ENCODE assay signal across 8 cellular contexts in genomic region chr7:143288836-143289235, GRCh38. TPM values are rescaled to one million over a fixed set of nuclear protein-coding genes. Genes with fewer than 3 reads are reported as not detected.
DNase-seq lines count a peak whose midpoint lies in the region; ATAC-seq and TF ChIP-seq lines count a peak whose summit lies in the region.

No MANE protein-coding gene starts in this region.

- CTCF ChIA-PET in WTC11 (lab: Charles Lee): interaction anchor here (1.1 to 1.2 kb wide), 5 partner anchors 14 to 81 kb away, joined by 3 read pairs; no protein-coding TSS in a partner anchor

- peak overlapping the region; percentile 98 for H3K4me3 Mint-ChIP-seq in WTC11
- H3K4me3 Mint-ChIP-seq in stimulated activated effector memory CD8-positive, alpha-beta T cell treated with anti-CD3 and anti-CD28 coated beads, Interleukin-12 subunit alpha, Interleukin-12 subunit beta, amount 100 ng/mL, for 72 hours: peak overlapping the region; percentile 92

- H3K36me3 Mint-ChIP-seq in WTC11: peaks cover 42% of the 10 kb centered on the region
- H3K36me3 Mint-ChIP-seq in stimulated activated effector memory CD8-positive, alpha-beta T cell treated with anti-CD3 and anti-CD28 coated beads, Interleukin-12 subunit alpha, Interleukin-12 subunit beta, amount 100 ng/mL, for 72 hours: peaks cover 64% of the 10 kb centered on the region

- H3K27ac Mint-ChIP-seq in WTC11: peak overlapping the region; percentile 87
- peak overlapping the region; percentile 94 for H3K27ac Mint-ChIP-seq in stimulated activated effector memory CD8-positive, alpha-beta T cell treated with anti-CD3 and anti-CD28 coated beads, Interleukin-12 subunit alpha, Interleukin-12 subunit beta, amount 100 ng/mL, for 72 hours

- POLR2A ChIA-PET in WTC11 (lab: Charles Lee): interaction anchor here (0.6 to 1.4 kb wide), 3 partner anchors 8 to 46 kb away, joined by 3 to 7 read pairs (median 6); partner anchors contain the start of gene GSTK1

- H3K4me3 ChIP-seq in iPS-11a (ENCODE audit: low read depth, low read length): peak overlapping the region; percentile 91

- peak; percentile 40 for DNase-seq in ACHN
- DNase-seq in WTC11 (ENCODE audit: low spot score): no peak
- no peak for DNase-seq in stimulated activated effector memory CD8-positive, alpha-beta T cell treated with anti-CD3 and anti-CD28 coated beads, Interleukin-12 subunit alpha, Interleukin-12 subunit beta, amount 100 ng/mL, for 72 hours (ENCODE audit: low spot score in 2 of 2)
- DNase-seq in Kasumi-1 (lab: John Stamatoyannopoulos, UW): no peak
- no peak for DNase-seq in SKM-1 (lab: John Stamatoyannopoulos, UW; ENCODE audit: unreplicated experiment)
- no peak for DNase-seq in activated gamma-delta T cell treated with Interleukin-2 at 50 U/mL for 16 hours

- H3K27me3 Mint-ChIP-seq in WTC11 (ENCODE audit: low read depth): peaks cover 38% of the 10 kb centered on the region

- ATAC-seq in GM19351 (IDR thresholded peaks at IDR 0.05; ENCODE audit: unreplicated experiment) (peak; percentile 0), WTC11 (no peak)
- no peak for ATAC-seq in stimulated activated effector memory CD8-positive, alpha-beta T cell treated with anti-CD3 and anti-CD28 coated beads, Interleukin-12 subunit alpha, Interleukin-12 subunit beta, amount 100 ng/mL, for 72 hours

- TF ChIP-seq CTCF in WTC11 (IDR thresholded peaks at IDR 0.05): no peak

- H3K9me3 Mint-ChIP-seq in WTC11: peaks cover 14% of the 10 kb centered on the region
- no peaks in the 10 kb centered on the region for H3K9me3 Mint-ChIP-seq in stimulated activated effector memory CD8-positive, alpha-beta T cell treated with anti-CD3 and anti-CD28 coated beads, Interleukin-12 subunit alpha, Interleukin-12 subunit beta, amount 100 ng/mL, for 72 hours

- H3K4me1 Mint-ChIP-seq in WTC11: peaks cover 36% of the 10 kb centered on the region
- peaks cover 54% of the 10 kb centered on the region for H3K4me1 Mint-ChIP-seq in stimulated activated effector memory CD8-positive, alpha-beta T cell treated with anti-CD3 and anti-CD28 coated beads, Interleukin-12 subunit alpha, Interleukin-12 subunit beta, amount 100 ng/mL, for 72 hours

- in situ Hi-C loops in ACHN (cut with HindIII; ENCODE audit: low pct_ligation_motif_present, low pct_unique_long_range_greater_than_20kb, low sequenced_read_pairs): no loop called here

TF ChIP-seq in WTC11, 78 proteins besides CTCF, POLR2A, EP300 and RAD21:
- TF ChIP-seq ZBTB21 (CRISPR knock-in tag; IDR thresholded peaks at IDR 0.05; ENCODE audit: borderline replicate concordance) (no peak), ELF4 (CRISPR knock-in tag; IDR thresholded peaks at IDR 0.05; ENCODE audit: low read depth) (no peak), GABPB1 (CRISPR knock-in tag; IDR thresholded peaks at IDR 0.05) (no peak), NR2C2 (CRISPR knock-in tag; IDR thresholded peaks at IDR 0.05) (no peak), ZNF423 (CRISPR knock-in tag; IDR thresholded peaks at IDR 0.05) (no peak), NR1H2 (CRISPR knock-in tag; IDR thresholded peaks at IDR 0.05) (no peak), TEAD4 (CRISPR knock-in tag; IDR thresholded peaks at IDR 0.05) (no peak), STAT6 (CRISPR knock-in tag; conservative IDR thresholded peaks at IDR 0.05; ENCODE audit: low read depth) (no peak), ETV6 (CRISPR knock-in tag; IDR thresholded peaks at IDR 0.05) (no peak), NR3C1 (CRISPR knock-in tag; conservative IDR thresholded peaks at IDR 0.05; ENCODE audit: low read depth) (no peak)
- TF ChIP-seq, protein P1, sequence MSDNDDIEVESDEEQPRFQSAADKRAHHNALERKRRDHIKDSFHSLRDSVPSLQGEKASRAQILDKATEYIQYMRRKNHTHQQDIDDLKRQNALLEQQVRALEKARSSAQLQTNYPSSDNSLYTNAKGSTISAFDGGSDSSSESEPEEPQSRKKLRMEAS (CRISPR knock-in tag; IDR thresholded peaks at IDR 0.05): no peak
- TF ChIP-seq, protein P2, sequence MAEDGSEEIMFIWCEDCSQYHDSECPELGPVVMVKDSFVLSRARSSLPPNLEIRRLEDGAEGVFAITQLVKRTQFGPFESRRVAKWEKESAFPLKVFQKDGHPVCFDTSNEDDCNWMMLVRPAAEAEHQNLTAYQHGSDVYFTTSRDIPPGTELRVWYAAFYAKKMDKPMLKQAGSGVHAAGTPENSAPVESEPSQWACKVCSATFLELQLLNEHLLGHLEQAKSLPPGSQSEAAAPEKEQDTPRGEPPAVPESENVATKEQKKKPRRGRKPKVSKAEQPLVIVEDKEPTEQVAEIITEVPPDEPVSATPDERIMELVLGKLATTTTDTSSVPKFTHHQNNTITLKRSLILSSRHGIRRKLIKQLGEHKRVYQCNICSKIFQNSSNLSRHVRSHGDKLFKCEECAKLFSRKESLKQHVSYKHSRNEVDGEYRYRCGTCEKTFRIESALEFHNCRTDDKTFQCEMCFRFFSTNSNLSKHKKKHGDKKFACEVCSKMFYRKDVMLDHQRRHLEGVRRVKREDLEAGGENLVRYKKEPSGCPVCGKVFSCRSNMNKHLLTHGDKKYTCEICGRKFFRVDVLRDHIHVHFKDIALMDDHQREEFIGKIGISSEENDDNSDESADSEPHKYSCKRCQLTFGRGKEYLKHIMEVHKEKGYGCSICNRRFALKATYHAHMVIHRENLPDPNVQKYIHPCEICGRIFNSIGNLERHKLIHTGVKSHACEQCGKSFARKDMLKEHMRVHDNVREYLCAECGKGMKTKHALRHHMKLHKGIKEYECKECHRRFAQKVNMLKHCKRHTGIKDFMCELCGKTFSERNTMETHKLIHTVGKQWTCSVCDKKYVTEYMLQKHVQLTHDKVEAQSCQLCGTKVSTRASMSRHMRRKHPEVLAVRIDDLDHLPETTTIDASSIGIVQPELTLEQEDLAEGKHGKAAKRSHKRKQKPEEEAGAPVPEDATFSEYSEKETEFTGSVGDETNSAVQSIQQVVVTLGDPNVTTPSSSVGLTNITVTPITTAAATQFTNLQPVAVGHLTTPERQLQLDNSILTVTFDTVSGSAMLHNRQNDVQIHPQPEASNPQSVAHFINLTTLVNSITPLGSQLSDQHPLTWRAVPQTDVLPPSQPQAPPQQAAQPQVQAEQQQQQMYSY (CRISPR knock-in tag; IDR thresholded peaks at IDR 0.05): no peak

RNA-seq across cellular contexts. Expression of gene CASP2, which starts 0.7 kb away (rescaled TPM):
- total RNA-seq in WTC11 (2021): 35.1 to 35.5 TPM (median 35.4 TPM) in 3 replicates

RNA-seq across cellular contexts. Expression of gene TMEM139, which starts 4.1 kb away (rescaled TPM):
- 1.5 to 2.0 TPM (median 1.9 TPM) in 3 replicates for total RNA-seq in WTC11 (2021)

RNA-seq across cellular contexts. Expression of gene GSTK1, which starts 25.6 kb away (rescaled TPM):
- 30.1 to 40.1 TPM (median 37.7 TPM) in 3 replicates for total RNA-seq in WTC11 (2021)

RNA-seq across cellular contexts. Expression of gene CLCN1, which starts 27.1 kb away (rescaled TPM):
- total RNA-seq in WTC11 (2021): 0.23 to 0.46 TPM (median 0.28 TPM) in 3 replicates
